8 cellular contexts compared by ENCODE assay signal in genomic region chr1:42846257-42847110, GRCh38. TPM values are rescaled to one million over a fixed set of nuclear protein-coding genes. Genes with fewer than 3 reads are reported as not detected.
DNase-seq lines count a peak whose midpoint lies in the region; ATAC-seq and TF ChIP-seq lines count a peak whose summit lies in the region.

A gene with protein sequence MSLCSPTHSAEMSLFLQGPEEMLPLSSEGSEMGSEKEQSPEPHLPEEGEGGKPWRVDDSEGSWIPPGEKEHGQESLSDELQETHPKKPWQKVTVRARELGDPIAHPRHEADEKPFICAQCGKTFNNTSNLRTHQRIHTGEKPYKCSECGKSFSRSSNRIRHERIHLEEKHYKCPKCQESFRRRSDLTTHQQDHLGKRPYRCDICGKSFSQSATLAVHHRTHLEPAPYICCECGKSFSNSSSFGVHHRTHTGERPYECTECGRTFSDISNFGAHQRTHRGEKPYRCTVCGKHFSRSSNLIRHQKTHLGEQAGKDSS (plus strand): TSS chr1:42846613. CDS start chr1:42849659, 3,046 bp downstream.

- peak; percentile 94 for ATAC-seq in GM21786 (IDR thresholded peaks at IDR 0.05; ENCODE audit: unreplicated experiment)
- ATAC-seq in naive thymus-derived CD4-positive, alpha-beta T cell, result peak; percentile 99
- peak; percentile 96 to 97 for ATAC-seq in stimulated activated naive B cell treated with anti-CD40 and anti-IgM and Interleukin-4, amounts not matched to agents 10 μg/mL and 1 μg/mL and 100 μg/mL, for 72 hours (replicated peaks)

- no peaks in the 10 kb centered on the region for H4K20me1 ChIP-seq in fibroblast of lung (ENCODE audit: control insufficient read depth, extremely low read depth, insufficient read depth, low read length)

- H3K4me1 Mint-ChIP-seq in activated T-helper 1 cell treated with anti-CD3 and anti-CD28 coated beads, Interleukin-12 subunit alpha, Interleukin-12 subunit beta, Interleukin-2, Interleukin-4 antibody, amounts not matched to agents 30 ng/mL and 10 ng/mL and 1 ng/mL, durations not matched to agents 14 hours and 24 hours and 36 hours (ENCODE audit: low read depth), result peaks cover 41% of the 10 kb centered on the region
- H3K4me1 Mint-ChIP-seq in naive thymus-derived CD4-positive, alpha-beta T cell, result peaks cover 19 to 38% (median 31%) of the 10 kb centered on the region in 7 donors
- H3K4me1 Mint-ChIP-seq in stimulated activated naive B cell treated with anti-CD40 and anti-IgM and Interleukin-4, amounts not matched to agents 10 μg/mL and 1 μg/mL and 100 μg/mL, for 72 hours, result peaks cover 20 to 40% of the 10 kb centered on the region in 2 donors

- H3K9me3 Mint-ChIP-seq in activated T-helper 1 cell treated with anti-CD3 and anti-CD28 coated beads, Interleukin-12 subunit alpha, Interleukin-12 subunit beta, Interleukin-2, Interleukin-4 antibody, amounts not matched to agents 30 ng/mL and 10 ng/mL and 1 ng/mL, durations not matched to agents 14 hours and 24 hours and 36 hours, result peaks cover 6% of the 10 kb centered on the region
- peaks cover 0 to 19% (median 6%) of the 10 kb centered on the region in 11 donors for H3K9me3 Mint-ChIP-seq in naive thymus-derived CD4-positive, alpha-beta T cell
- H3K9me3 Mint-ChIP-seq in stimulated activated naive B cell treated with anti-CD40 and anti-IgM and Interleukin-4, amounts not matched to agents 10 μg/mL and 1 μg/mL and 100 μg/mL, for 72 hours, result peaks cover 0 to 4% of the 10 kb centered on the region in 2 donors

- H3K27me3 ChIP-seq in fibroblast of lung (ENCODE audit: control insufficient read depth, insufficient read depth, low read length), result no peaks in the 10 kb centered on the region
- no peaks in the 10 kb centered on the region for H3K27me3 ChIP-seq in naive thymus-derived CD4-positive, alpha-beta T cell (ENCODE audit: control insufficient read depth in 2 of 2, insufficient read depth in 2 of 2, low read length in 2 of 2)

- H2AFZ ChIP-seq in fibroblast of lung (ENCODE audit: low read length), result peak within 1 kb of the TSS; percentile 99

- peak; percentile 98 for DNase-seq in Daoy (ENCODE audit: low read depth)
- peak; percentile 99 for DNase-seq in RKO (ENCODE audit: low spot score)
- peak; percentile 86 for DNase-seq in activated T-helper 1 cell treated with anti-CD3 and anti-CD28 coated beads, Interleukin-12 subunit alpha, Interleukin-12 subunit beta, Interleukin-2, Interleukin-4 antibody, amounts not matched to agents 30 ng/mL and 10 ng/mL and 1 ng/mL, durations not matched to agents 14 hours and 24 hours and 36 hours (ENCODE audit: low spot score)
- DNase-seq in fibroblast of lung (ENCODE audit: low read depth in 2 of 2), result peak; percentile 97 to 98
- DNase-seq in naive thymus-derived CD4-positive, alpha-beta T cell, result peak; percentile 51 to 91 (median 84)
- peak; percentile 88 for DNase-seq in stimulated activated naive B cell treated with anti-CD40 and anti-IgM and Interleukin-4, amounts not matched to agents 10 μg/mL and 1 μg/mL and 100 μg/mL, for 72 hours

- peak within 1 kb of the TSS; percentile 96 for H3K4me2 ChIP-seq in fibroblast of lung (ENCODE audit: extremely low read depth, insufficient read depth, low read length)

- peak within 1 kb of the TSS; percentile 97 for H3K4me3 Mint-ChIP-seq in activated T-helper 1 cell treated with anti-CD3 and anti-CD28 coated beads, Interleukin-12 subunit alpha, Interleukin-12 subunit beta, Interleukin-2, Interleukin-4 antibody, amounts not matched to agents 30 ng/mL and 10 ng/mL and 1 ng/mL, durations not matched to agents 14 hours and 24 hours and 36 hours
- H3K4me3 Mint-ChIP-seq in naive thymus-derived CD4-positive, alpha-beta T cell, result peak within 1 kb of the TSS; percentile 84 to 100 (median 96)
- H3K4me3 Mint-ChIP-seq in stimulated activated naive B cell treated with anti-CD40 and anti-IgM and Interleukin-4, amounts not matched to agents 10 μg/mL and 1 μg/mL and 100 μg/mL, for 72 hours, result peak within 1 kb of the TSS; percentile 88 to 96

- H3K36me3 ChIP-seq in KOPT-K1 (ENCODE audit: insufficient read depth, low read length) (peaks cover 24% of the 10 kb centered on the region), fibroblast of lung (ENCODE audit: control insufficient read depth, insufficient read depth, low read length) (peaks cover 6% of the 10 kb centered on the region)
- H3K36me3 ChIP-seq in naive thymus-derived CD4-positive, alpha-beta T cell (ENCODE audit: control insufficient read depth in 2 of 3, insufficient read depth in 3 of 3, low read length in 3 of 3), result peaks cover 0 to 23% (median 0%) of the 10 kb centered on the region in 3 experiments

- no peaks in the 10 kb centered on the region for H3K27me3 Mint-ChIP-seq in activated T-helper 1 cell treated with anti-CD3 and anti-CD28 coated beads, Interleukin-12 subunit alpha, Interleukin-12 subunit beta, Interleukin-2, Interleukin-4 antibody, amounts not matched to agents 30 ng/mL and 10 ng/mL and 1 ng/mL, durations not matched to agents 14 hours and 24 hours and 36 hours (ENCODE audit: insufficient read depth)
- H3K27me3 Mint-ChIP-seq in naive thymus-derived CD4-positive, alpha-beta T cell, result no peaks in the 10 kb centered on the region
- H3K27me3 Mint-ChIP-seq in stimulated activated naive B cell treated with anti-CD40 and anti-IgM and Interleukin-4, amounts not matched to agents 10 μg/mL and 1 μg/mL and 100 μg/mL, for 72 hours, result no peaks in the 10 kb centered on the region

- H3K9me3 ChIP-seq in KOPT-K1 (ENCODE audit: insufficient read depth, low read length, poor library complexity, severe bottlenecking) (no peaks in the 10 kb centered on the region), fibroblast of lung (ENCODE audit: control insufficient read depth, insufficient read depth, low read depth, low read length) (no peaks in the 10 kb centered on the region)
- H3K9me3 ChIP-seq in naive thymus-derived CD4-positive, alpha-beta T cell (ENCODE audit: control insufficient read depth in 2 of 3, low read length in 3 of 3), result peaks cover 0 to 8% (median 0%) of the 10 kb centered on the region in 3 experiments

- H3K27ac ChIP-seq in KOPT-K1 (ENCODE audit: low read depth, low read length, poor library complexity, severe bottlenecking) (peak within 1 kb of the TSS; percentile 59), fibroblast of lung (ENCODE audit: insufficient read depth, low read length) (peak within 1 kb of the TSS; percentile 56)
- peak within 1 kb of the TSS; percentile 72 for H3K27ac ChIP-seq in naive thymus-derived CD4-positive, alpha-beta T cell (ENCODE audit: low read depth, low read length)

- intact Hi-C loops in activated T-helper 1 cell treated with anti-CD3 and anti-CD28 coated beads, Interleukin-12 subunit alpha, Interleukin-12 subunit beta, Interleukin-2, Interleukin-4 antibody, amounts not matched to agents 30 ng/mL and 10 ng/mL and 1 ng/mL, durations not matched to agents 14 hours and 24 hours and 36 hours (cut with micrococcal nuclease), result loop anchor here (1.0 to 10.0 kb wide), 11 partner anchors 30 to 1938 kb away; partner anchors contain the start of genes BEST4, C1orf50, CCDC30 and CFAP57
- intact Hi-C loops in naive thymus-derived CD4-positive, alpha-beta T cell (cut with micrococcal nuclease), result loop anchor here (1.0 to 10.0 kb wide), 16 partner anchors 29 to 1128 kb away; partner anchors contain the start of genes C1orf50 (in 2 of the 2), CCDC30 (in 2 of the 2), CFAP57 (in 2 of the 2) and EBNA1BP2 (in 2 of the 2)

- H3K4me3 ChIP-seq in fibroblast of lung (replicated peaks in 1 of 4; ENCODE audit: control extremely low read depth in 1 of 4, insufficient read depth in 1 of 4, low read depth in 3 of 4, low read length in 4 of 4), result peak within 1 kb of the TSS; percentile 52 to 92 (median 92)
- H3K4me3 ChIP-seq in naive thymus-derived CD4-positive, alpha-beta T cell (ENCODE audit: low read length), result peak within 1 kb of the TSS; percentile 97

- peaks cover 7% of the 10 kb centered on the region for H3K4me1 ChIP-seq in fibroblast of lung (ENCODE audit: control insufficient read depth, extremely low read depth, insufficient read depth, low read length)
- H3K4me1 ChIP-seq in naive thymus-derived CD4-positive, alpha-beta T cell (ENCODE audit: control insufficient read depth in 2 of 2, insufficient read depth in 2 of 2, low read length in 2 of 2), result peaks cover 11 to 22% of the 10 kb centered on the region in 2 donors

- peak within 1 kb of the TSS; percentile 78 for H3K27ac Mint-ChIP-seq in activated T-helper 1 cell treated with anti-CD3 and anti-CD28 coated beads, Interleukin-12 subunit alpha, Interleukin-12 subunit beta, Interleukin-2, Interleukin-4 antibody, amounts not matched to agents 30 ng/mL and 10 ng/mL and 1 ng/mL, durations not matched to agents 14 hours and 24 hours and 36 hours
- H3K27ac Mint-ChIP-seq in naive thymus-derived CD4-positive, alpha-beta T cell, result peak within 1 kb of the TSS; percentile 71 to 95 (median 85)
- peak within 1 kb of the TSS; percentile 90 for H3K27ac Mint-ChIP-seq in stimulated activated naive B cell treated with anti-CD40 and anti-IgM and Interleukin-4, amounts not matched to agents 10 μg/mL and 1 μg/mL and 100 μg/mL, for 72 hours

- TF ChIP-seq CTCF in fibroblast of lung (conservative IDR thresholded peaks at IDR 0.05 in 1 of 2, IDR thresholded peaks at IDR 0.05 in 1 of 2; ENCODE audit: low read depth in 1 of 2, low read length in 2 of 2), result peak; percentile 42 to 46

- peaks cover 26% of the 10 kb centered on the region for H3K36me3 Mint-ChIP-seq in activated T-helper 1 cell treated with anti-CD3 and anti-CD28 coated beads, Interleukin-12 subunit alpha, Interleukin-12 subunit beta, Interleukin-2, Interleukin-4 antibody, amounts not matched to agents 30 ng/mL and 10 ng/mL and 1 ng/mL, durations not matched to agents 14 hours and 24 hours and 36 hours (ENCODE audit: low read depth)
- H3K36me3 Mint-ChIP-seq in naive thymus-derived CD4-positive, alpha-beta T cell, result peaks cover 13 to 47% (median 30%) of the 10 kb centered on the region in 5 donors
- peaks cover 26 to 36% of the 10 kb centered on the region in 2 donors for H3K36me3 Mint-ChIP-seq in stimulated activated naive B cell treated with anti-CD40 and anti-IgM and Interleukin-4, amounts not matched to agents 10 μg/mL and 1 μg/mL and 100 μg/mL, for 72 hours

- H3K9ac ChIP-seq in fibroblast of lung (ENCODE audit: insufficient read depth, low read length), result peak within 1 kb of the TSS; percentile 69

- H3K79me2 ChIP-seq in fibroblast of lung (ENCODE audit: control insufficient read depth, insufficient read depth, low read length), result peaks cover 10% of the 10 kb centered on the region

- CTCF ChIA-PET in naive thymus-derived CD4-positive, alpha-beta T cell (lab: Charles Lee), result interaction anchor here (1.2 to 2.1 kb wide), 5 partner anchors 16 to 229 kb away, joined by 3 to 6 read pairs (median 3); partner anchors contain the start of gene YBX1

- POLR2A ChIA-PET in naive thymus-derived CD4-positive, alpha-beta T cell (lab: Charles Lee), result interaction anchor here (0.7 to 4.9 kb wide), 12 partner anchors 17 to 189 kb away, joined by 3 to 37 read pairs (median 3); partner anchors contain the start of genes C1orf50, ERMAP, P3H1 and SVBP

RNA-seq across cellular contexts. Expression of the gene that starts here (rescaled TPM):
- 10.3 and 11.8 TPM in 2 replicates for total RNA-seq in Daoy (2014; rRNA removed; shearing (Covaris generic))
- 10.0 and 12.9 TPM in 2 replicates for total RNA-seq in activated T-helper 1 cell treated with anti-CD3 and anti-CD28 coated beads, Interleukin-12 subunit alpha, Interleukin-12 subunit beta, Interleukin-2, Interleukin-4 antibody, amounts not matched to agents 30 ng/mL and 10 ng/mL and 1 ng/mL, durations not matched to agents 14 hours and 24 hours and 36 hours
- total RNA-seq in fibroblast of lung, result 9.0 and 11.1 TPM in 2 replicates
- 5.8 TPM in 2 replicates for polyA plus RNA-seq in fibroblast of lung
- polyA plus RNA-seq in fibroblast of lung (2012), result 4.1 and 4.6 TPM in 2 replicates
- 1.3 and 10.6 TPM in 2 replicates for polyA minus RNA-seq in fibroblast of lung (ENCODE audit: low replicate concordance)
- total RNA-seq in naive thymus-derived CD4-positive, alpha-beta T cell, result 10 to 100 TPM in 3 of 5 experiments, 1 to 10 TPM in 2; 3.5 to 17.2 (median 12.8) TPM
- polyA plus RNA-seq in naive thymus-derived CD4-positive, alpha-beta T cell, result 10 to 100 TPM; 11.5 to 12.4 TPM

Comparison
In these comparisons a context has a peak if more than half of its experiments do, and no peak if none do; other contexts are left out.
1. Peak in every context shown above with its lines: DNase-seq, ATAC-seq, H3K4me3 ChIP-seq and H3K27ac ChIP-seq.